In genomic region chr2:181953773-181954537, GRCh38 we compare ENCODE assay signal across 8 cellular contexts. TPM values are rescaled to one million over a fixed set of nuclear protein-coding genes. Genes with fewer than 3 reads are reported as not detected.
DNase-seq lines count a peak whose midpoint lies in the region; ATAC-seq, FAIRE-seq and TF ChIP-seq lines count a peak whose summit lies in the region.

No MANE protein-coding gene starts in this region.

- DNase-seq in EH (ENCODE audit: low read depth) (peak; percentile 48), H54 (ENCODE audit: insufficient read length, low spot score) (no peak), NAMALWA (ENCODE audit: low spot score) (peak; percentile 75), H1 (ENCODE audit: low read depth in 1 of 2, low spot score in 2 of 2) (peak; percentile 67 to 82), mucosa of gallbladder (ENCODE audit: low spot score) (peak; percentile 79), NCI-H446 (lab: John Stamatoyannopoulos, UW) (no peak)
- DNase-seq in activated CD8-positive, alpha-beta T cell treated with anti-CD3 and anti-CD28 coated beads for 36 hours = peak; percentile 81
- DNase-seq in stimulated activated effector memory CD8-positive, alpha-beta T cell treated with anti-CD3 and anti-CD28 coated beads, Interleukin-12 subunit alpha, Interleukin-12 subunit beta, amount 100 ng/mL, for 72 hours (ENCODE audit: low spot score in 2 of 2) = peak; percentile 38 to 79

- H2BK12ac ChIP-seq in H1 (ENCODE audit: low read depth, low read length) = no peak overlapping the region

- H3K36me3 ChIP-seq in H1 (ENCODE audit: control insufficient read depth in 2 of 4, insufficient read depth in 4 of 4, low read length in 3 of 4) = no peaks in the 10 kb centered on the region

- no peaks in the 10 kb centered on the region for H4K20me1 ChIP-seq in H1 (replicated peaks in 1 of 2; ENCODE audit: control insufficient read depth in 1 of 2, insufficient read depth in 2 of 2, low read length in 2 of 2)

- no peaks in the 10 kb centered on the region for H3K79me2 ChIP-seq in H1 (ENCODE audit: control insufficient read depth in 1 of 2, insufficient read depth in 2 of 2, low read length in 2 of 2)

- no peak overlapping the region for H3K14ac ChIP-seq in H1 (ENCODE audit: insufficient read length)

- H3K4me3 ChIP-seq in H1 (ENCODE audit: extremely low read depth in 1 of 4, insufficient read depth in 2 of 4, low read depth in 3 of 4, low read length in 4 of 4) = peak overlapping the region; percentile 6 to 61 (median 20); a peak in 7 of 8 replicates

- H3K56ac ChIP-seq in H1 (replicated peaks; ENCODE audit: insufficient read length, low read depth, low read length) = no peak overlapping the region

- no peak overlapping the region for H2AK5ac ChIP-seq in H1 (ENCODE audit: low read depth, low read length)

- 1% methylated on average over 13 of the region's 19 CpGs; no CpG with 5 or more reads in 1 of the 2 experiments for WGBS in H1 (ENCODE audit: extremely low coverage in 1 of 2, insufficient coverage in 1 of 2, insufficient read length in 1 of 2, insufficient replicate concordance in 2 of 2, low coverage in 1 of 2, low lambda C conversion rate in 2 of 2, missing lambda C conversion rate in 1 of 2), 2 experiments

- H3K4me1 ChIP-seq in H1 (replicated peaks in 1 of 4; ENCODE audit: control insufficient read depth in 3 of 4, insufficient read depth in 4 of 4, low read length in 3 of 4) = no peaks in the 10 kb centered on the region

- H3K4me3 Mint-ChIP-seq in activated CD8-positive, alpha-beta T cell treated with anti-CD3 and anti-CD28 coated beads for 36 hours = peak overlapping the region; percentile 40
- peak overlapping the region; percentile 1 for H3K4me3 Mint-ChIP-seq in stimulated activated effector memory CD8-positive, alpha-beta T cell treated with anti-CD3 and anti-CD28 coated beads, Interleukin-12 subunit alpha, Interleukin-12 subunit beta, amount 100 ng/mL, for 72 hours

- TF ChIP-seq EP300 in H1 (IDR thresholded peaks at IDR 0.05; ENCODE audit: borderline replicate concordance in 1 of 2, low read depth in 2 of 2, low read length in 2 of 2) = no peak

- H4K8ac ChIP-seq in H1 (ENCODE audit: extremely low read depth, insufficient read depth, low read length) = 0 out of 2 replicates have a peak overlapping the region, but pooled peaks have one; percentile 21

- H2BK5ac ChIP-seq in H1 (ENCODE audit: low read depth, low read length) = no peak overlapping the region

- H3K9me3 Mint-ChIP-seq in activated CD8-positive, alpha-beta T cell treated with anti-CD3 and anti-CD28 coated beads for 36 hours = no peaks in the 10 kb centered on the region
- H3K9me3 Mint-ChIP-seq in stimulated activated effector memory CD8-positive, alpha-beta T cell treated with anti-CD3 and anti-CD28 coated beads, Interleukin-12 subunit alpha, Interleukin-12 subunit beta, amount 100 ng/mL, for 72 hours = no peaks in the 10 kb centered on the region

- no peaks in the 10 kb centered on the region for H3K23me2 ChIP-seq in H1 (ENCODE audit: low read depth, low read length)

- FAIRE-seq in H54 (lab: Jason Lieb, UNC) = peak; percentile 95
- FAIRE-seq in H1 (lab: Jason Lieb, UNC) = peak; percentile 62

- H3K27ac Mint-ChIP-seq in activated CD8-positive, alpha-beta T cell treated with anti-CD3 and anti-CD28 coated beads for 36 hours = no peak overlapping the region
- H3K27ac Mint-ChIP-seq in stimulated activated effector memory CD8-positive, alpha-beta T cell treated with anti-CD3 and anti-CD28 coated beads, Interleukin-12 subunit alpha, Interleukin-12 subunit beta, amount 100 ng/mL, for 72 hours = no peak overlapping the region

- H3K4me2 ChIP-seq in H1 (ENCODE audit: insufficient read depth in 1 of 2, low read depth in 2 of 2, low read length in 2 of 2) = peak overlapping the region in 1 of 2 experiments; percentile 39; a peak in 2 of 4 replicates

- H2BK20ac ChIP-seq in H1 (ENCODE audit: low read length) = no peak overlapping the region

- H2AFZ ChIP-seq in H1 (ENCODE audit: low read length) = peak overlapping the region; percentile 83

- H3K9ac ChIP-seq in H1 (replicated peaks in 1 of 4; ENCODE audit: extremely low read depth in 1 of 4, low read depth in 3 of 4, low read length in 3 of 4) = no peak overlapping the region

- H3K4ac ChIP-seq in H1 (replicated peaks; ENCODE audit: insufficient read length, low read depth, low read length) = no peak overlapping the region

- CTCF ChIA-PET in activated CD8-positive, alpha-beta T cell treated with anti-CD3 and anti-CD28 coated beads for 36 hours (lab: Charles Lee) = interaction anchor here (0.6 to 2.7 kb wide), 31 partner anchors 8 to 291 kb away, joined by 3 to 16 read pairs (median 4); partner anchors contain the start of genes ITPRID2 and PPP1R1C
- CTCF ChIA-PET in H1 (lab: Charles Lee; ENCODE audit: partially characterized antibody) = interaction anchor here (0.7 to 2.0 kb wide), 19 partner anchors 9 to 288 kb away, joined by 3 to 13 read pairs (median 4); partner anchors contain the start of gene PPP1R1C

- peak; percentile 87 for ATAC-seq in activated CD8-positive, alpha-beta T cell treated with anti-CD3 and anti-CD28 coated beads for 36 hours
- peak; percentile 66 for ATAC-seq in stimulated activated effector memory CD8-positive, alpha-beta T cell treated with anti-CD3 and anti-CD28 coated beads, Interleukin-12 subunit alpha, Interleukin-12 subunit beta, amount 100 ng/mL, for 72 hours

- intact Hi-C loops in activated CD8-positive, alpha-beta T cell treated with anti-CD3 and anti-CD28 coated beads for 36 hours (cut with micrococcal nuclease) = loop anchor here (10.0 kb wide), 1 partner anchor 209 kb away; no protein-coding TSS in a partner anchor

- peak; percentile 47 for TF ChIP-seq CTCF in activated CD8-positive, alpha-beta T cell treated with anti-CD3 and anti-CD28 coated beads for 36 hours (IDR thresholded peaks at IDR 0.05)
- peak; percentile 13 to 72 (median 59) for TF ChIP-seq CTCF in H1 (IDR thresholded peaks at IDR 0.05; ENCODE audit: control extremely low read depth in 1 of 3, insufficient read depth in 1 of 3, low read depth in 1 of 3, low read length in 3 of 3)

- H3K79me1 ChIP-seq in H1 (ENCODE audit: low read depth, low read length) = no peaks in the 10 kb centered on the region

- peaks cover 0 to 2% (median 0%) of the 10 kb centered on the region in 4 experiments; a peak in 1 of 7 replicates for H3K27me3 ChIP-seq in H1 (replicated peaks in 1 of 4; ENCODE audit: control insufficient read depth in 3 of 4, extremely low read depth in 1 of 4, insufficient read depth in 3 of 4, low read length in 3 of 4)

- H3K9me3 ChIP-seq in H1 (ENCODE audit: insufficient read depth in 2 of 2, low read depth in 1 of 2, low read length in 1 of 2) = no peaks in the 10 kb centered on the region

- TF ChIP-seq RAD21 in H1 (IDR thresholded peaks at IDR 0.05 in 1 of 2, conservative IDR thresholded peaks at IDR 0.05 in 1 of 2; ENCODE audit: low read depth in 2 of 2, low read length in 2 of 2) = peak; percentile 39 to 45

- no peak overlapping the region for H4K5ac ChIP-seq in H1 (ENCODE audit: insufficient read length, low read depth, low read length)

- H3K23ac ChIP-seq in H1 (ENCODE audit: insufficient read length) = no peak overlapping the region

- no peak overlapping the region for H2BK15ac ChIP-seq in H1 (ENCODE audit: low read length)

- no peak for TF ChIP-seq POLR2A in H54 (IDR thresholded peaks at IDR 0.05; ENCODE audit: low read depth, low read length)
- TF ChIP-seq POLR2A in H1 (IDR thresholded peaks at IDR 0.05; ENCODE audit: control extremely low read depth in 1 of 2, low read depth in 2 of 2, low read length in 2 of 2) = no peak

- peaks cover 6% of the 10 kb centered on the region for H3K4me1 Mint-ChIP-seq in activated CD8-positive, alpha-beta T cell treated with anti-CD3 and anti-CD28 coated beads for 36 hours (ENCODE audit: low read depth)
- no peaks in the 10 kb centered on the region for H3K4me1 Mint-ChIP-seq in stimulated activated effector memory CD8-positive, alpha-beta T cell treated with anti-CD3 and anti-CD28 coated beads, Interleukin-12 subunit alpha, Interleukin-12 subunit beta, amount 100 ng/mL, for 72 hours

- POLR2A ChIA-PET in activated CD8-positive, alpha-beta T cell treated with anti-CD3 and anti-CD28 coated beads for 36 hours (lab: Charles Lee) = no interaction called here
- POLR2A ChIA-PET in H1 (lab: Charles Lee; ENCODE audit: partially characterized antibody) = no interaction called here

- no peaks in the 10 kb centered on the region for H3K36me3 Mint-ChIP-seq in activated CD8-positive, alpha-beta T cell treated with anti-CD3 and anti-CD28 coated beads for 36 hours (ENCODE audit: low read depth)
- no peaks in the 10 kb centered on the region for H3K36me3 Mint-ChIP-seq in stimulated activated effector memory CD8-positive, alpha-beta T cell treated with anti-CD3 and anti-CD28 coated beads, Interleukin-12 subunit alpha, Interleukin-12 subunit beta, amount 100 ng/mL, for 72 hours

- no peak overlapping the region for H4K91ac ChIP-seq in H1 (replicated peaks; ENCODE audit: insufficient read length, low read length)

- H3K27ac ChIP-seq in H1 (ENCODE audit: low read depth, low read length) = no peak overlapping the region

- no peak overlapping the region for H2BK120ac ChIP-seq in H1 (replicated peaks; ENCODE audit: low read depth, low read length)

- peaks cover 6% of the 10 kb centered on the region for H3K27me3 Mint-ChIP-seq in activated CD8-positive, alpha-beta T cell treated with anti-CD3 and anti-CD28 coated beads for 36 hours

- no peak overlapping the region for H3K18ac ChIP-seq in H1 (ENCODE audit: extremely low read depth, low read length)

TF ChIP-seq in H1, 55 proteins besides CTCF, POLR2A, EP300 and RAD21 (continues in another document):
- TF ChIP-seq E2F6 (IDR thresholded peaks at IDR 0.05) (0 out of 2 replicates have a peak, but pooled peaks have one; percentile 15), HDAC6 (IDR thresholded peaks at IDR 0.05; ENCODE audit: low read depth, low read length) (no peak), TCF12 (IDR thresholded peaks at IDR 0.05; ENCODE audit: low read depth, low read length) (no peak)

RNA-seq across cellular contexts. Expression of gene PPP1R1C, which starts 31.7 kb away (rescaled TPM):
- not detected for total RNA-seq in activated CD8-positive, alpha-beta T cell treated with anti-CD3 and anti-CD28 coated beads for 36 hours
- 2.5 and 5.3 TPM in 2 replicates for total RNA-seq in H1 (2021; fragmentation: NEBNext Ultra II Directional; extraction: Animal tissue kit (Norgen Biotek cat#: 25700))
- polyA plus RNA-seq in H1 (2011; rRNA removed) = 1.3 TPM in 2 replicates
- 1.7 TPM for polyA plus RNA-seq in H1 (2011; cell fraction: cytosol; rRNA removed)
- 0.16 TPM for polyA plus RNA-seq in H1 (2011; cell fraction: nucleus; rRNA removed)
- 2.4 to 4.8 TPM (median 3.4 TPM) in 4 replicates for polyA plus RNA-seq in H1 (2012, experiment 1 of 2)
- 2.2 TPM for polyA plus RNA-seq in H1 (2012, experiment 2 of 2)
- 3.0 TPM for polyA plus RNA-seq in H1 (2013, experiment 1 of 2)
- 3.1 TPM for polyA plus RNA-seq in H1 (2013, experiment 2 of 2)
- polyA minus RNA-seq in H1 (2011; rRNA and poly(A)+ RNA removed) = 1.2 and 2.1 TPM in 2 replicates
- polyA minus RNA-seq in H1 (2011; cell fraction: cytosol; rRNA and poly(A)+ RNA removed) = not detected
- 2.6 TPM for polyA minus RNA-seq in H1 (2011; cell fraction: nucleus; rRNA and poly(A)+ RNA removed)
- 8.8 TPM for total RNA-seq in mucosa of gallbladder

Comparison
In these comparisons a context has a peak if more than half of its experiments do, and no peak if none do; other contexts are left out.
1. DNase-seq: peak in EH (single experiment), NAMALWA (single experiment), activated CD8-positive, alpha-beta T cell treated with anti-CD3 and anti-CD28 coated beads for 36 hours (single experiment), H1 (2 of 2), mucosa of gallbladder (single experiment) and stimulated activated effector memory CD8-positive, alpha-beta T cell treated with anti-CD3 and anti-CD28 coated beads, Interleukin-12 subunit alpha, Interleukin-12 subunit beta, amount 100 ng/mL, for 72 hours (2 of 2); none in H54 (single experiment) and NCI-H446 (0 of 2).